In the genomic region with DNA sequence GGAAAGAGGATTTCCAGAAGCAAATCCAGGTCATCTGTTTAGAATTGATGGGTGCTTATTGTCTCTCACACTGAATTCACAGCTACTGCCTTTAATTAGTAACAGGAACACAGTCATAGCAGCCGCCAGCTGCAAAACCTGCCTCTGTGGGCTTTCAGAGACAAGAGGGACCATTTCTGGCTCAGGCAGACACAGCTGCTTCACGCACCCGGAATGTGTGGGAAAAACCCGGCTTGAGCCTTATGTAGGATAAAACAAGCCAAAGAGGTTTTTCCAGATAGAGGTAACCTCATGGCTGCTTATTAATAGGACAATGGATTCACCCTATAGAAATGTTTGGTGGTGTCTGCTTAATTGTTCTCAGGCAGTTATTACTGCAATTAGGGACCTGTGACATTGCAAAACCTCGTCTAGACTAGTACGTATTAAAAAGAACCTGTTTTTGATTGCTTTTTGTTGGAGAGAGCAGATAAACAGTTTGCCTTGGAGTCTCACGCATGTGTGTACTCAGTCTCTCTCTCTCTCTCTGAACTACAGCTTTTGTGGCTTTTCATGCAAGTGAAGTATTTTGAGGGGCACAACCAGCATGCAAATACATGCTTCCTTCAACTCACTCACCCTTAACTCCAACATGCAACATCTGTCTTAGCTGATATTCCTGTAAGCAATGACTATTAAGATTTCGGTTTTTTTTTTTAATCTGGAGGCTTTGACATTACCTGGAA, we compare ENCODE assay signal across 12 cellular contexts.
A peak's percentile ranks its signal among the peaks of the same experiment; 100 is the strongest.
DNase-seq lines count a peak whose midpoint lies in the region; ATAC-seq and TF ChIP-seq lines count a peak whose summit lies in the region.
"Had no signal": no experiment of that assay in that cellular context is flagged by ENCODE, and none has a peak within 500 bp of the region (broad histone marks: within the 10 kb centered on the region; RNA-seq: fewer than 3 reads in every experiment).

No MANE protein-coding gene starts in this region.

- intact Hi-C loops in upper lobe of right lung (cut with DNase I), result no loop called here

- no peaks in the 10 kb centered on the region for H3K36me3 ChIP-seq in WERI-Rb-1
- no peaks in the 10 kb centered on the region for H3K36me3 ChIP-seq in upper lobe of right lung

- peaks cover 4% of the 10 kb centered on the region for H3K9me3 Mint-ChIP-seq in type B pancreatic cell
- H3K9me3 Mint-ChIP-seq: activated naive CD4-positive, alpha-beta T cell treated with anti-CD3 and anti-CD28 coated beads, Interleukin-2, amount 10 ng/mL, durations not matched to agents 7 days and 5 days had no signal

- no peaks in the 10 kb centered on the region for H3K27me3 Mint-ChIP-seq in type B pancreatic cell

- H3K9me3 ChIP-seq in WERI-Rb-1 (ENCODE audit: severe bottlenecking), result no peaks in the 10 kb centered on the region
- H3K9me3 ChIP-seq in upper lobe of right lung, result no peaks in the 10 kb centered on the region

- no peaks in the 10 kb centered on the region for H3K4me1 Mint-ChIP-seq in type B pancreatic cell (ENCODE audit: unreplicated experiment)
- H3K4me1 Mint-ChIP-seq: activated naive CD4-positive, alpha-beta T cell treated with anti-CD3 and anti-CD28 coated beads, Interleukin-2, amount 10 ng/mL, durations not matched to agents 7 days and 5 days had no signal

- H3K4me3 Mint-ChIP-seq in type B pancreatic cell, result no peak overlapping the region
- H3K4me3 Mint-ChIP-seq: activated naive CD4-positive, alpha-beta T cell treated with anti-CD3 and anti-CD28 coated beads, Interleukin-2, amount 10 ng/mL, durations not matched to agents 7 days and 5 days had no signal

- no peaks in the 10 kb centered on the region for H3K27me3 ChIP-seq in WERI-Rb-1 (ENCODE audit: insufficient read depth, low read depth, severe bottlenecking)
- no peaks in the 10 kb centered on the region for H3K27me3 ChIP-seq in upper lobe of right lung

- no peaks in the 10 kb centered on the region for H3K36me3 Mint-ChIP-seq in type B pancreatic cell
- H3K36me3 Mint-ChIP-seq: activated naive CD4-positive, alpha-beta T cell treated with anti-CD3 and anti-CD28 coated beads, Interleukin-2, amount 10 ng/mL, durations not matched to agents 7 days and 5 days had no signal

- no peak overlapping the region for H3K27ac Mint-ChIP-seq in type B pancreatic cell
- H3K27ac Mint-ChIP-seq: activated naive CD4-positive, alpha-beta T cell treated with anti-CD3 and anti-CD28 coated beads, Interleukin-2, amount 10 ng/mL, durations not matched to agents 7 days and 5 days had no signal

- no peak overlapping the region for H3K27ac ChIP-seq in WERI-Rb-1
- H3K27ac ChIP-seq in upper lobe of right lung, result no peak overlapping the region
- H3K27ac ChIP-seq: psoas muscle had no signal

- DNase-seq in GM12865 (ENCODE audit: low read depth), result peak; percentile 39
- peak; percentile 64 for DNase-seq in WERI-Rb-1
- peak; percentile 3 to 92 for DNase-seq in lung microvascular endothelial cell (ENCODE audit: low read depth in 2 of 2)
- DNase-seq in activated CD8-positive, alpha-beta memory T cell treated with anti-CD3 and anti-CD28 coated beads, Interleukin-2, amount 50 U/mL, for 48 hours, result no peak
- DNase-seq in type B pancreatic cell (ENCODE audit: extremely low spot score, unreplicated experiment), result no peak
- no peak for DNase-seq in upper lobe of right lung
- DNase-seq in ureter (ENCODE audit: low spot score), result no peak
- DNase-seq: activated naive CD4-positive, alpha-beta T cell treated with anti-CD3 and anti-CD28 coated beads, Interleukin-2, amount 10 ng/mL, durations not matched to agents 7 days and 5 days; DMS 273 treated with DMSO at 0.1 percent for 48 hours; NCI-H1092 had no signal

- H3K4me1 ChIP-seq in upper lobe of right lung, result no peaks in the 10 kb centered on the region
- H3K4me1 ChIP-seq: psoas muscle had no signal

- no peak overlapping the region for H3K4me3 ChIP-seq in GM12865 (ENCODE audit: low read depth, low read length)
- peak overlapping the region; percentile 20 for H3K4me3 ChIP-seq in WERI-Rb-1 (ENCODE audit: low read depth, low read length)
- H3K4me3 ChIP-seq in upper lobe of right lung, result no peak overlapping the region
- H3K4me3 ChIP-seq: psoas muscle had no signal

- ATAC-seq in HG02884 (IDR thresholded peaks at IDR 0.05; ENCODE audit: unreplicated experiment), result peak; percentile 67
- ATAC-seq in upper lobe of right lung, result no peak

- TF ChIP-seq CTCF in GM12865 (IDR thresholded peaks at IDR 0.05; ENCODE audit: insufficient read depth, low read depth, low read length, missing control alignments) (no peak), WERI-Rb-1 (IDR thresholded peaks at IDR 0.05; ENCODE audit: low read depth, low read length) (no peak), type B pancreatic cell (conservative IDR thresholded peaks at IDR 0.05) (no peak), upper lobe of right lung (IDR thresholded peaks at IDR 0.05) (no peak)

Comparison
In these comparisons a context has a peak if more than half of its experiments do, and no peak if none do; other contexts are left out.
1. DNase-seq: peak in GM12865 (single experiment), WERI-Rb-1 (single experiment) and lung microvascular endothelial cell (2 of 2); none in activated CD8-positive, alpha-beta memory T cell treated with anti-CD3 and anti-CD28 coated beads, Interleukin-2, amount 50 U/mL, for 48 hours (single experiment), type B pancreatic cell (single experiment), upper lobe of right lung (single experiment) and ureter (single experiment).